In genomic region chr7:101968720-101969466, GRCh38 we compare ENCODE assay signal across 12 cellular contexts.
"Had no signal": no experiment of that assay in that cellular context is flagged by ENCODE, and none has a peak within 500 bp of the region (broad histone marks: within the 10 kb centered on the region; RNA-seq: fewer than 3 reads in every experiment).

No MANE protein-coding gene starts in this region.

- H3K4me1 Mint-ChIP-seq: activated CD4-positive, alpha-beta T cell treated with anti-CD3 and anti-CD28 coated beads for 36 hours had no signal

- H3K27me3 Mint-ChIP-seq: activated CD4-positive, alpha-beta T cell treated with anti-CD3 and anti-CD28 coated beads for 36 hours; activated naive CD8-positive, alpha-beta T cell; stimulated activated memory B cell treated with anti-CD40 and anti-IgM and Interleukin-4, amounts not matched to agents 10 μg/mL and 1 μg/mL and 100 μg/mL, for 72 hours had no signal

- H3K9me3 Mint-ChIP-seq: natural killer cell had no signal

- H3K27ac ChIP-seq: ovary, sigmoid colon, thoracic aorta, upper lobe of right lung had no signal

- H3K27me3 ChIP-seq: ovary, sigmoid colon, upper lobe of right lung had no signal

- H3K27ac Mint-ChIP-seq: activated CD4-positive, alpha-beta T cell treated with anti-CD3 and anti-CD28 coated beads for 36 hours; activated naive CD8-positive, alpha-beta T cell; natural killer cell; stimulated activated memory B cell treated with anti-CD40 and anti-IgM and Interleukin-4, amounts not matched to agents 10 μg/mL and 1 μg/mL and 100 μg/mL, for 72 hours had no signal

- H3K4me3 ChIP-seq: ovary, sigmoid colon, thoracic aorta, upper lobe of right lung had no signal

- H3K4me1 ChIP-seq: sigmoid colon, upper lobe of right lung had no signal

- ATAC-seq: activated CD4-positive, alpha-beta T cell treated with anti-CD3 and anti-CD28 coated beads for 36 hours; natural killer cell; stimulated activated memory B cell treated with anti-CD40 and anti-IgM and Interleukin-4, amounts not matched to agents 10 μg/mL and 1 μg/mL and 100 μg/mL, for 72 hours; upper lobe of right lung had no signal

- H3K36me3 Mint-ChIP-seq: natural killer cell had no signal

- DNase-seq: activated CD4-positive, alpha-beta T cell treated with anti-CD3 and anti-CD28 coated beads for 36 hours; activated CD4-positive, alpha-beta T cell treated with anti-CD3 and anti-CD28 coated beads, Interleukin-2, amount 50 U/mL, for 48 hours; effector CD4-positive, alpha-beta T cell; mesenchymal stem cell; natural killer cell; ovary; sigmoid colon; stimulated activated CD4-positive, alpha-beta T cell treated with anti-CD3 and anti-CD28 coated beads, Interleukin-4, amount 100 ng/mL, for 4 hours; upper lobe of right lung had no signal

- H3K9me3 ChIP-seq: ovary, sigmoid colon, thoracic aorta, upper lobe of right lung had no signal

- H3K36me3 ChIP-seq: ovary, sigmoid colon, thoracic aorta, upper lobe of right lung had no signal

- H3K4me3 Mint-ChIP-seq: activated CD4-positive, alpha-beta T cell treated with anti-CD3 and anti-CD28 coated beads for 36 hours; activated naive CD8-positive, alpha-beta T cell; natural killer cell; stimulated activated memory B cell treated with anti-CD40 and anti-IgM and Interleukin-4, amounts not matched to agents 10 μg/mL and 1 μg/mL and 100 μg/mL, for 72 hours had no signal
